ENCODE assay signal across 1 cellular context in genomic region chr10:24357344-24358021, GRCh38.
TF ChIP-seq lines count a peak whose summit lies in the region.

No MANE protein-coding gene starts in this region.

TF ChIP-seq in H1, 55 proteins besides CTCF, POLR2A, EP300 and RAD21:
- TF ChIP-seq NANOG (IDR thresholded peaks at IDR 0.05; ENCODE audit: insufficient read depth, low read depth, low read length, poor library complexity, severe bottlenecking) (peak; percentile 31), SP1 (IDR thresholded peaks at IDR 0.05; ENCODE audit: low read depth, low read length) (peak; percentile 25; the same call in 1 of the 2 replicates), BRCA1 (IDR thresholded peaks at IDR 0.05; ENCODE audit: low read depth, low read length) (no peak), JUND (IDR thresholded peaks at IDR 0.05; ENCODE audit: low read length) (no peak), SAP30 (IDR thresholded peaks at IDR 0.05; ENCODE audit: insufficient read depth, insufficient replicate concordance, low read length) (no peak), CHD7 (IDR thresholded peaks at IDR 0.05; ENCODE audit: insufficient replicate concordance, low read length) (peak; percentile 65), TEAD4 (IDR thresholded peaks at IDR 0.05; ENCODE audit: low read depth, low read length) (0 out of 2 replicates have a peak, but pooled peaks have one; percentile 56), E2F6 (IDR thresholded peaks at IDR 0.05) (peak; percentile 55; the same call in 1 of the 2 replicates), MAX (IDR thresholded peaks at IDR 0.05) (peak; percentile 72; the same call in 1 of the 2 replicates), HDAC2 (IDR thresholded peaks at IDR 0.05; ENCODE audit: borderline replicate concordance in 1 of 2, low read depth in 2 of 2, low read length in 2 of 2) (peak; percentile 48 to 65; a peak in 2 of 4 replicates), TCF12 (IDR thresholded peaks at IDR 0.05; ENCODE audit: low read depth, low read length) (peak; percentile 74; the same call in 1 of the 2 replicates), YY1 (IDR thresholded peaks at IDR 0.05; ENCODE audit: low read depth, low read length) (peak; percentile 66; the same call in 1 of the 2 replicates)
TF ChIP-seq in H1: peak in this region for 9.
